Comparison of ENCODE assay signal across 30 cellular contexts in the genomic region with DNA sequence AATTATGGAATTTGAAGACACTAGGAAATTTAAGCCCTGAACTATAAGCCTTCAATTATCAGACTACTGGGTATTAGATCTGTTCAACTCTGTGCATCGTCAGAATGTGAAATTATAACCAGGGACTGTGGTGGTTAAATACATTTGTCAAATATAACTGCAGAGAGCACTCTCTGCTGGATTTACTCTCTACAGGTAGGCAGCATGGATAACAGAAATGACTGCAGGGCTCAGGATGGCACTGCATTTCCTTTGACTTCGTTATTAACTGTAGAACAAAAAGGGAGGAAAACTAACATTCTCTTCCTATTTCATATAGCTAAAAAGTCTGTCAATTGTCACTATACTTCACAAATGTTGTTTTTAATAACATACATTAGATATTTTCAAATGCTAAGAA.
"Had no signal": no experiment of that assay in that cellular context is flagged by ENCODE, and none has a peak within 500 bp of the region (broad histone marks: within the 10 kb centered on the region; RNA-seq: fewer than 3 reads in every experiment).

No MANE protein-coding gene starts in this region.

- H3K36me3 Mint-ChIP-seq: immature natural killer cell; naive thymus-derived CD4-positive, alpha-beta T cell; natural killer cell treated with Interleukin-12 subunit alpha and Interleukin-12 subunit beta and Interleukin-15 and Interleukin-18, amount 100 ng/mL, for 72 hours; stimulated activated memory B cell treated with anti-CD40 and anti-IgM and Interleukin-4, amounts not matched to agents 10 μg/mL and 1 μg/mL and 100 μg/mL, for 72 hours had no signal

- H3K36me3 ChIP-seq: left lung, lower lobe of right lung, neutrophil, right atrium auricular region, right lobe of liver, tibial nerve, upper lobe of left lung, vagina had no signal

- H3K27ac ChIP-seq: left lung, lower lobe of right lung, neutrophil, parathyroid adenoma, psoas muscle, right atrium auricular region, right lobe of liver, tibial nerve, upper lobe of left lung, vagina had no signal

- H3K79me2 ChIP-seq: parathyroid adenoma had no signal

- H3K27me3 ChIP-seq: left lung, neutrophil, right atrium auricular region, right lobe of liver, tibial nerve, upper lobe of left lung, vagina had no signal

- H3K4me2 ChIP-seq: smooth muscle cell had no signal

- FAIRE-seq: islet of Langerhans, kidney had no signal

- H3K27ac Mint-ChIP-seq: immature natural killer cell; naive thymus-derived CD4-positive, alpha-beta T cell; natural killer cell treated with Interleukin-12 subunit alpha and Interleukin-12 subunit beta and Interleukin-15 and Interleukin-18, amount 100 ng/mL, for 72 hours; stimulated activated memory B cell treated with anti-CD40 and anti-IgM and Interleukin-4, amounts not matched to agents 10 μg/mL and 1 μg/mL and 100 μg/mL, for 72 hours; stimulated activated naive CD8-positive, alpha-beta T cell treated with anti-CD3 and anti-CD28 coated beads, Interleukin-15, amount 100 ng/mL, for 72 hours had no signal

- ATAC-seq: left colon; left lung; lower lobe of right lung; mucosa of descending colon; naive thymus-derived CD4-positive, alpha-beta T cell; natural killer cell treated with Interleukin-12 subunit alpha and Interleukin-12 subunit beta and Interleukin-15 and Interleukin-18, amount 100 ng/mL, for 72 hours; psoas muscle; right lobe of liver; stimulated activated memory B cell treated with anti-CD40 and anti-IgM and Interleukin-4, amounts not matched to agents 10 μg/mL and 1 μg/mL and 100 μg/mL, for 72 hours; stimulated activated naive CD8-positive, alpha-beta T cell treated with anti-CD3 and anti-CD28 coated beads, Interleukin-15, amount 100 ng/mL, for 72 hours had no signal

- H3K9ac ChIP-seq: parathyroid adenoma had no signal

- H2AFZ ChIP-seq: parathyroid adenoma had no signal

- H3K9me3 ChIP-seq: left lung, lower lobe of right lung, mucosa of descending colon, neutrophil, psoas muscle, right atrium auricular region, right lobe of liver, tibial nerve, upper lobe of left lung, vagina had no signal

- H3K4me3 ChIP-seq: left lung, lower lobe of right lung, mucosa of descending colon, psoas muscle, right atrium auricular region, right lobe of liver, smooth muscle cell, tibial nerve, upper lobe of left lung, vagina had no signal

- H3K9me3 Mint-ChIP-seq: natural killer cell treated with Interleukin-12 subunit alpha and Interleukin-12 subunit beta and Interleukin-15 and Interleukin-18, amount 100 ng/mL, for 72 hours; stimulated activated memory B cell treated with anti-CD40 and anti-IgM and Interleukin-4, amounts not matched to agents 10 μg/mL and 1 μg/mL and 100 μg/mL, for 72 hours had no signal

- H3K4me1 ChIP-seq: parathyroid adenoma, psoas muscle, vagina had no signal

- DNase-seq: hypothalamus; immature natural killer cell; kidney; left colon; left lung; lower lobe of right lung; mammary epithelial cell; midbrain; mucosa of descending colon; naive thymus-derived CD4-positive, alpha-beta T cell; occipital lobe; psoas muscle; right lobe of liver; stimulated activated CD4-positive, alpha-beta T cell treated with anti-CD3 and anti-CD28 coated beads, Interleukin-1b, Interleukin-23, amount 100 ng/mL, for 48 hours; stimulated activated CD4-positive, alpha-beta T cell treated with anti-CD3 and anti-CD28 coated beads, Interleukin-2, amount 100 ng/mL, for 48 hours; stimulated activated CD4-positive, alpha-beta T cell treated with anti-CD3 and anti-CD28 coated beads, Interleukin-4, amount 100 ng/mL, for 4 hours; stimulated activated CD8-positive, alpha-beta memory T cell treated with anti-CD3 and anti-CD28 coated beads, Interleukin-4, amount 100 ng/mL, for 48 hours; stimulated activated naive CD4-positive, alpha-beta T cell treated with Interleukin-2 at 50 U/mL for 16 hours; stimulated activated naive CD8-positive, alpha-beta T cell treated with anti-CD3 and anti-CD28 coated beads, Interleukin-15, amount 100 ng/mL, for 72 hours; substantia nigra; upper lobe of left lung had no signal
